ENCODE assay signal across 8 cellular contexts in the genomic region with DNA sequence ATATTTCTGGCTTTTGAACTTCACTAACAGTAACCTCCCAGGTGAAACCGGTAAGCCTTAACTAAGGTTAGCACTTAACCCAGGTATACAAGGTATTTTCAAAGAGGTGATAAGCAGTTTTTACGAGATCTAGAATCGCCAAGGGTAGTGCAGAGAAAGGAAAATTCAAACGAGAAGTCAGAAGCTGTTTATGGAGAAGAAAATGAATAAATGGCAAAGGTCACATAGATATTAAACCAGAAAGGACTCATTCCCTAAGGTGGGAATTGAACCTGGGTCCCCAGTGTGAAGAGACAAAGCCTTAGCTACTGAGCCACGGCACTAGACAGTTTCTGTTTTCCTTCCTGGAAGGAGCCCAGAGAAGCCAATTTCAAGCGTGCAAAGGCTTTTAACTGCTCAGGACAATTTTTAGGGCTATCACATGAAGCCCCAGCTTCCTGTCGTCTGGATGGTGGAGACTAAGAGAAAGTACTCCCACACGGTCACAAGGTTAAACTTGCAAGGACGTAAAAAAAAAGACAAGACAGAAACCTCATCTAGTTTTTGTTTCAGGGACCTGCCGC. TPM values are rescaled to one million over a fixed set of nuclear protein-coding genes. Genes with fewer than 3 reads are reported as not detected.
DNase-seq lines count a peak whose midpoint lies in the region; ATAC-seq and TF ChIP-seq lines count a peak whose summit lies in the region.
"Had no signal": no experiment of that assay in that cellular context is flagged by ENCODE, and none has a peak within 500 bp of the region (broad histone marks: within the 10 kb centered on the region; RNA-seq: fewer than 3 reads in every experiment).

No MANE protein-coding gene starts in this region.

- no peaks in the 10 kb centered on the region for H3K9me2 ChIP-seq in hepatocyte (replicated peaks; ENCODE audit: insufficient read depth)

- no peak for ATAC-seq in GM19395 (IDR thresholded peaks at IDR 0.05; ENCODE audit: unreplicated experiment)

- peaks cover 34% of the 10 kb centered on the region for H3K4me1 ChIP-seq in KMS-11 (ENCODE audit: low read depth, poor library complexity, severe bottlenecking)
- H3K4me1 ChIP-seq in right atrium auricular region = peaks cover 0 to 56% of the 10 kb centered on the region in 2 donors
- peaks cover 41% of the 10 kb centered on the region for H3K4me1 ChIP-seq in hepatocyte (ENCODE audit: insufficient read depth)

- H2AFZ ChIP-seq in KMS-11 (ENCODE audit: low read depth) (no peak overlapping the region), hepatocyte (no peak overlapping the region)

- H3K36me3 Mint-ChIP-seq in activated CD4-positive, alpha-beta memory T cell treated with anti-CD3 and anti-CD28 coated beads, Interleukin-2, amount 10 ng/mL, durations not matched to agents 7 days and 5 days (ENCODE audit: low read depth) = peaks cover 16% of the 10 kb centered on the region

- peaks cover 46% of the 10 kb centered on the region for H3K4me1 Mint-ChIP-seq in activated CD4-positive, alpha-beta memory T cell treated with anti-CD3 and anti-CD28 coated beads, Interleukin-2, amount 10 ng/mL, durations not matched to agents 7 days and 5 days

- H3K79me2 ChIP-seq in KMS-11 (ENCODE audit: insufficient read depth, low read depth) (no peaks in the 10 kb centered on the region; the same call in 1 of the 2 replicates), hepatocyte (no peaks in the 10 kb centered on the region)

- peak overlapping the region; percentile 21; the same call in 1 of the 2 replicates for H3K4me2 ChIP-seq in KMS-11
- no peak overlapping the region for H3K4me2 ChIP-seq in hepatocyte

- H3K27ac ChIP-seq in KMS-11 = peak overlapping the region; percentile 5; the same call in 1 of the 2 replicates
- H3K27ac ChIP-seq in right atrium auricular region = peak overlapping the region; percentile 22 to 47
- H3K27ac ChIP-seq in hepatocyte = no peak overlapping the region

- H3K4me3 ChIP-seq in KMS-11 (IDR thresholded peaks at IDR 0.05; ENCODE audit: insufficient read depth, low read depth, low read length) (no peak overlapping the region), right atrium auricular region (no peak overlapping the region), hepatocyte (no peak overlapping the region)

- H4K20me1 ChIP-seq in KMS-11 (ENCODE audit: insufficient read depth) (no peaks in the 10 kb centered on the region), hepatocyte (ENCODE audit: insufficient read depth, poor library complexity, severe bottlenecking) (no peaks in the 10 kb centered on the region)

- DNase-seq in activated CD4-positive, alpha-beta memory T cell treated with anti-CD3 and anti-CD28 coated beads, Interleukin-2, amount 10 ng/mL, durations not matched to agents 7 days and 5 days = peak; percentile 44
- DNase-seq in right atrium auricular region (ENCODE audit: low spot score) (no peak), SK-N-DZ (ENCODE audit: low spot score) (no peak), hepatocyte (ENCODE audit: low spot score) (no peak)
- peak; percentile 24 for DNase-seq in stimulated activated naive CD4-positive, alpha-beta T cell treated with Interleukin-2 at 50 U/mL for 16 hours (lab: John Stamatoyannopoulos, UW)

- 66% methylated on average over 10 of the region's 10 CpGs for WGBS in hepatocyte (ENCODE audit: low lambda C conversion rate, missing lambda C conversion rate)

- no peak for TF ChIP-seq CTCF in KMS-11 (conservative IDR thresholded peaks at IDR 0.05; ENCODE audit: low read depth, low read length)
- no peak for TF ChIP-seq CTCF in right atrium auricular region (IDR thresholded peaks at IDR 0.05)
- TF ChIP-seq CTCF in hepatocyte (IDR thresholded peaks at IDR 0.05; ENCODE audit: poor library complexity) = no peak

- H3K27ac Mint-ChIP-seq in activated CD4-positive, alpha-beta memory T cell treated with anti-CD3 and anti-CD28 coated beads, Interleukin-2, amount 10 ng/mL, durations not matched to agents 7 days and 5 days = peak overlapping the region; percentile 64

- no peaks in the 10 kb centered on the region for H3K9me3 Mint-ChIP-seq in activated CD4-positive, alpha-beta memory T cell treated with anti-CD3 and anti-CD28 coated beads, Interleukin-2, amount 10 ng/mL, durations not matched to agents 7 days and 5 days

- POLR2A ChIA-PET in activated CD4-positive, alpha-beta memory T cell treated with anti-CD3 and anti-CD28 coated beads, Interleukin-2, amount 10 ng/mL, durations not matched to agents 7 days and 5 days (lab: Charles Lee) = interaction anchor here (0.7 to 3.0 kb wide), 12 partner anchors 10 to 114 kb away, joined by 3 to 13 read pairs (median 4); a partner anchor contains a TSS

- no peaks in the 10 kb centered on the region for H3K27me3 Mint-ChIP-seq in activated CD4-positive, alpha-beta memory T cell treated with anti-CD3 and anti-CD28 coated beads, Interleukin-2, amount 10 ng/mL, durations not matched to agents 7 days and 5 days

- H3K4me3 Mint-ChIP-seq in activated CD4-positive, alpha-beta memory T cell treated with anti-CD3 and anti-CD28 coated beads, Interleukin-2, amount 10 ng/mL, durations not matched to agents 7 days and 5 days = no peak overlapping the region

- no peaks in the 10 kb centered on the region for H3K36me3 ChIP-seq in KMS-11 (ENCODE audit: insufficient read depth)
- H3K36me3 ChIP-seq in right atrium auricular region = no peaks in the 10 kb centered on the region
- no peaks in the 10 kb centered on the region for H3K36me3 ChIP-seq in hepatocyte (replicated peaks; ENCODE audit: insufficient read depth, low read depth)

- no peaks in the 10 kb centered on the region for H3K9me3 ChIP-seq in right atrium auricular region
- no peaks in the 10 kb centered on the region for H3K9me3 ChIP-seq in hepatocyte (ENCODE audit: low read depth)

- H3K27me3 ChIP-seq in KMS-11 (ENCODE audit: insufficient read depth, low read depth) (no peaks in the 10 kb centered on the region), right atrium auricular region (no peaks in the 10 kb centered on the region), hepatocyte (no peaks in the 10 kb centered on the region)

- no peak overlapping the region for H3K9ac ChIP-seq in KMS-11

- CTCF ChIA-PET in activated CD4-positive, alpha-beta memory T cell treated with anti-CD3 and anti-CD28 coated beads, Interleukin-2, amount 10 ng/mL, durations not matched to agents 7 days and 5 days (lab: Charles Lee) = interaction anchor here (0.8 to 4.0 kb wide), 4 partner anchors 28 to 418 kb away, joined by 3 to 17 read pairs (median 4); a partner anchor contains a TSS

RNA-seq across cellular contexts. Expression of a gene that starts 5.7 kb away (rescaled TPM):
- total RNA-seq in activated CD4-positive, alpha-beta memory T cell treated with anti-CD3 and anti-CD28 coated beads, Interleukin-2, amount 10 ng/mL, durations not matched to agents 7 days and 5 days = 10 to 100 TPM; 10.2 to 10.3 TPM
- 1 to 10 TPM; 1.6 to 2.2 TPM for total RNA-seq in right atrium auricular region
- 1.0 and 1.8 TPM in 2 replicates for polyA plus RNA-seq in SK-N-DZ (2014; cell fraction: cytosol; rRNA removed)
- 2.6 and 4.0 TPM in 2 replicates for polyA plus RNA-seq in SK-N-DZ (2014; cell fraction: nucleus; rRNA removed)
- 17.9 and 23.6 TPM in 2 replicates for total RNA-seq in hepatocyte
- 29.7 and 39.1 TPM in 2 replicates for polyA plus RNA-seq in hepatocyte

RNA-seq across cellular contexts. Expression of a gene that starts 18.6 kb away (rescaled TPM):
- total RNA-seq in activated CD4-positive, alpha-beta memory T cell treated with anti-CD3 and anti-CD28 coated beads, Interleukin-2, amount 10 ng/mL, durations not matched to agents 7 days and 5 days = 1 to 10 TPM; 3.4 to 3.9 TPM
- total RNA-seq in right atrium auricular region (not detected), hepatocyte (1.3 and 2.8 TPM in 2 replicates)
- polyA plus RNA-seq in SK-N-DZ (2014; cell fraction: cytosol; rRNA removed) = 0.05 and 0.08 TPM in 2 replicates
- 0.03 TPM in 1 of 2 replicates, not detected in the other for polyA plus RNA-seq in SK-N-DZ (2014; cell fraction: nucleus; rRNA removed)
- 0.47 and 0.97 TPM in 2 replicates for polyA plus RNA-seq in hepatocyte
- total RNA-seq: aorta had no signal
- polyA plus RNA-seq: aorta had no signal

RNA-seq across cellular contexts. Expression of a gene that starts 44.0 kb away (rescaled TPM):
- 100 to 1,000 TPM; 320 to 323 TPM for total RNA-seq in activated CD4-positive, alpha-beta memory T cell treated with anti-CD3 and anti-CD28 coated beads, Interleukin-2, amount 10 ng/mL, durations not matched to agents 7 days and 5 days
- total RNA-seq in right atrium auricular region (1 to 10 TPM in 1 of 2 donors, under 1 TPM in 1; 0.94 to 1.0 TPM), hepatocyte (0.57 and 1.1 TPM in 2 replicates)
- polyA plus RNA-seq in SK-N-DZ (2014; cell fraction: cytosol; rRNA removed) = 0.22 TPM in 1 of 2 replicates, not detected in the other
- not detected in 2 replicates for polyA plus RNA-seq in SK-N-DZ (2014; cell fraction: nucleus; rRNA removed)
- polyA plus RNA-seq in hepatocyte = 0.92 and 1.5 TPM in 2 replicates

RNA-seq across cellular contexts. Expression of a gene that starts 50.4 kb away (rescaled TPM):
- 1,000 to 10,000 TPM in 1 of 2 experiments, 100 to 1,000 TPM in 1; 984 to 1,005 TPM for total RNA-seq in activated CD4-positive, alpha-beta memory T cell treated with anti-CD3 and anti-CD28 coated beads, Interleukin-2, amount 10 ng/mL, durations not matched to agents 7 days and 5 days
- total RNA-seq in right atrium auricular region (10 to 100 TPM in 1 of 2 donors, 1 to 10 TPM in 1; 2.9 to 10.3 TPM), hepatocyte (4.7 and 10.5 TPM in 2 replicates)
- polyA plus RNA-seq in SK-N-DZ (2014; cell fraction: cytosol; rRNA removed) = 0.44 and 0.71 TPM in 2 replicates
- not detected in 2 replicates for polyA plus RNA-seq in SK-N-DZ (2014; cell fraction: nucleus; rRNA removed)
- polyA plus RNA-seq in hepatocyte = 9.9 and 11.3 TPM in 2 replicates

Comparison
In these comparisons a context has a peak if more than half of its experiments do, and no peak if none do; other contexts are left out.
1. DNase-seq: peak in activated CD4-positive, alpha-beta memory T cell treated with anti-CD3 and anti-CD28 coated beads, Interleukin-2, amount 10 ng/mL, durations not matched to agents 7 days and 5 days (single experiment) and stimulated activated naive CD4-positive, alpha-beta T cell treated with Interleukin-2 at 50 U/mL for 16 hours (single experiment); none in right atrium auricular region (single experiment), SK-N-DZ (single experiment) and hepatocyte (single experiment).
2. RNA of a gene that starts 44.0 kb away (total RNA-seq): 320 to 323 TPM in activated CD4-positive, alpha-beta memory T cell treated with anti-CD3 and anti-CD28 coated beads, Interleukin-2, amount 10 ng/mL, durations not matched to agents 7 days and 5 days; 0.94 to 1.0 TPM in right atrium auricular region and 0.57 to 1.1 TPM in hepatocyte; every median in the first group is over 100 times any median in the second.